Comparison of ENCODE assay signal across 8 cellular contexts in genomic region chr12:52213541-52214420, GRCh38. TPM values are rescaled to one million over a fixed set of nuclear protein-coding genes. Genes with fewer than 3 reads are reported as not detected.
DNase-seq lines count a peak whose midpoint lies in the region; ATAC-seq lines count a peak whose summit lies in the region.

No MANE protein-coding gene starts in this region.

- in situ Hi-C loops in G401 (cut with HindIII; ENCODE audit: low sequenced_read_pairs): no loop called here

- DNase-seq in G401 (ENCODE audit: low spot score) (peak; percentile 40), HT1080 (ENCODE audit: low read depth) (peak; percentile 85), RKO (ENCODE audit: low spot score) (peak; percentile 64), head of caudate nucleus (peak; percentile 48 to 88 (median 73)), posterior vena cava (ENCODE audit: low spot score) (peak; percentile 87)
- peak; percentile 48 for DNase-seq in activated naive CD4-positive, alpha-beta T cell treated with anti-CD3 and anti-CD28 coated beads, Interleukin-2, amount 50 U/mL, for 16 hours

- intact Hi-C loops in head of caudate nucleus (cut with DNase I) (loop anchor here (5.0 kb wide), 1 partner anchor 56 kb away; no protein-coding TSS in a partner anchor), posterior vena cava (cut with DNase I) (loop anchor here in 1 of 2 donors (2.0 kb wide), 1 partner anchor 47 kb away; no protein-coding TSS in a partner anchor)

- no peak for ATAC-seq in GM21515 (IDR thresholded peaks at IDR 0.05; ENCODE audit: unreplicated experiment)
- ATAC-seq in HG03097 (IDR thresholded peaks at IDR 0.05; ENCODE audit: low FRiP score, unreplicated experiment): no peak

RNA-seq across cellular contexts. Expression of gene KRT7, which starts 19.3 kb away (rescaled TPM):
- total RNA-seq in G401 (2014; rRNA removed; shearing (Covaris generic)): 0.49 TPM in 1 of 2 replicates, not detected in the other
- 4.9 and 5.1 TPM in 2 replicates for total RNA-seq in HT1080 (2014; rRNA removed; shearing (Covaris generic))
- polyA plus RNA-seq in HT1080 (2015; cell fraction: cytosol; rRNA removed): 29.7 and 34.4 TPM in 2 replicates
- polyA plus RNA-seq in HT1080 (2015; cell fraction: nucleus; rRNA removed): 10.8 and 15.8 TPM in 2 replicates
- total RNA-seq in posterior vena cava: 1 to 10 TPM; 4.1 to 6.8 TPM

RNA-seq across cellular contexts. Expression of gene KRT80, which starts 22.0 kb away (rescaled TPM):
- 0.37 and 0.44 TPM in 2 replicates for total RNA-seq in G401 (2014; rRNA removed; shearing (Covaris generic))
- total RNA-seq in HT1080 (2014; rRNA removed; shearing (Covaris generic)): 6.7 and 8.2 TPM in 2 replicates
- polyA plus RNA-seq in HT1080 (2015; cell fraction: cytosol; rRNA removed): 33.7 and 34.7 TPM in 2 replicates
- polyA plus RNA-seq in HT1080 (2015; cell fraction: nucleus; rRNA removed): 29.2 and 33.4 TPM in 2 replicates
- under 1 TPM; 0.19 to 0.48 TPM for total RNA-seq in posterior vena cava
